11 cellular contexts compared by ENCODE assay signal in genomic region chr1:184191181-184191601, GRCh38.
DNase-seq lines count a peak whose midpoint lies in the region; ATAC-seq and TF ChIP-seq lines count a peak whose summit lies in the region.
"Had no signal": no experiment of that assay in that cellular context is flagged by ENCODE, and none has a peak within 500 bp of the region (broad histone marks: within the 10 kb centered on the region; RNA-seq: fewer than 3 reads in every experiment).

No MANE protein-coding gene starts in this region.

- 70 to 79% methylated on average over 11 of the region's 11 CpGs for WGBS in endodermal cell (ENCODE audit: insufficient coverage in 1 of 2, insufficient read length in 1 of 2), 2 experiments
- WGBS in mesenchymal stem cell = 22% methylated on average over 11 of the region's 11 CpGs

- H3K9me3 Mint-ChIP-seq in endodermal cell = no peaks in the 10 kb centered on the region
- H3K9me3 Mint-ChIP-seq: activated CD4-positive, alpha-beta memory T cell treated with anti-CD3 and anti-CD28 coated beads for 36 hours had no signal

- H4K8ac ChIP-seq in mesenchymal stem cell (ENCODE audit: low read length) = no peak overlapping the region

- no peak overlapping the region for H2BK120ac ChIP-seq in mesenchymal stem cell (ENCODE audit: low read depth, low read length)

- no peak overlapping the region for H2BK5ac ChIP-seq in mesenchymal stem cell (ENCODE audit: low read depth, low read length, poor library complexity, severe bottlenecking)

- no peak overlapping the region for H3K4me2 ChIP-seq in mesenchymal stem cell (ENCODE audit: low read length, poor library complexity, severe bottlenecking)
- H3K4me2 ChIP-seq: A549 had no signal

- H2AK5ac ChIP-seq in mesenchymal stem cell (ENCODE audit: low read length, severe bottlenecking) = no peak overlapping the region

- no peak overlapping the region for H3K14ac ChIP-seq in mesenchymal stem cell (ENCODE audit: low read length in 2 of 2)

- no peak overlapping the region for H3K23ac ChIP-seq in mesenchymal stem cell (ENCODE audit: low read length in 2 of 2)

- H3K27ac ChIP-seq in endodermal cell (ENCODE audit: low read depth, low read length) (no peak overlapping the region), mesenchymal stem cell (ENCODE audit: low read length, poor library complexity, severe bottlenecking) (no peak overlapping the region), uterus (no peak overlapping the region)
- H3K27ac ChIP-seq: A549 had no signal

- no peaks in the 10 kb centered on the region for H3K4me1 ChIP-seq in endodermal cell (ENCODE audit: control insufficient read depth, insufficient read depth, low read length)
- no peaks in the 10 kb centered on the region for H3K4me1 ChIP-seq in mesenchymal stem cell (ENCODE audit: control insufficient read depth, insufficient read depth, low read depth, low read length)
- no peaks in the 10 kb centered on the region for H3K4me1 ChIP-seq in uterus
- H3K4me1 ChIP-seq: A549 had no signal

- no peaks in the 10 kb centered on the region for H3K36me3 Mint-ChIP-seq in endodermal cell (ENCODE audit: low read depth)
- H3K36me3 Mint-ChIP-seq: activated CD4-positive, alpha-beta memory T cell treated with anti-CD3 and anti-CD28 coated beads for 36 hours had no signal

- no peak overlapping the region for H3K9ac ChIP-seq in endodermal cell (ENCODE audit: extremely low read depth, low read length, poor library complexity, severe bottlenecking)
- peak overlapping the region; percentile 60 for H3K9ac ChIP-seq in mesenchymal stem cell (ENCODE audit: low read length)

- DNase-seq in NCI-H82 (lab: John Stamatoyannopoulos, UW) = peak; percentile 74
- DNase-seq in NCI-H82 treated with DMSO at 0.1 percent for 48 hours (lab: John Stamatoyannopoulos, UW; ENCODE audit: unreplicated experiment) = no peak
- DNase-seq in endodermal cell = peak; percentile 88
- peak; percentile 98 for DNase-seq in mesenchymal stem cell
- DNase-seq in uterus = peak; percentile 47 to 78
- no peak for DNase-seq in activated CD4-positive, alpha-beta T cell treated with anti-CD3 and anti-CD28 coated beads for 4 hours
- DNase-seq in NCI-H524 treated with DMSO at 0.1 percent for 48 hours (lab: John Stamatoyannopoulos, UW) = no peak
- DNase-seq: activated CD4-positive, alpha-beta memory T cell treated with anti-CD3 and anti-CD28 coated beads for 36 hours; NCI-H1092 had no signal

- no peak overlapping the region for H2AFZ ChIP-seq in mesenchymal stem cell (ENCODE audit: low read depth, low read length)

- no peak overlapping the region for H4K91ac ChIP-seq in mesenchymal stem cell (ENCODE audit: low read length)

- H3K9me3 ChIP-seq in endodermal cell (ENCODE audit: control insufficient read depth, low read length) (peaks cover 13% of the 10 kb centered on the region), mesenchymal stem cell (ENCODE audit: control insufficient read depth, low read length) (no peaks in the 10 kb centered on the region), uterus (no peaks in the 10 kb centered on the region)
- H3K9me3 ChIP-seq: A549 had no signal

- H3K27ac Mint-ChIP-seq in endodermal cell = peak overlapping the region; percentile 41
- H3K27ac Mint-ChIP-seq: activated CD4-positive, alpha-beta memory T cell treated with anti-CD3 and anti-CD28 coated beads for 36 hours had no signal

- no peak overlapping the region for H2BK15ac ChIP-seq in mesenchymal stem cell (ENCODE audit: low read depth, poor library complexity, severe bottlenecking)

- H3K27me3 Mint-ChIP-seq in endodermal cell (ENCODE audit: insufficient read depth) = peaks cover 85% of the 10 kb centered on the region

- ATAC-seq in HG03108 (IDR thresholded peaks at IDR 0.05; ENCODE audit: unreplicated experiment) = no peak
- ATAC-seq: A549 had no signal

- H3K27me3 ChIP-seq in endodermal cell (ENCODE audit: control insufficient read depth, insufficient read depth, low read length, poor library complexity, severe bottlenecking) (peaks cover 78% of the 10 kb centered on the region), mesenchymal stem cell (ENCODE audit: control insufficient read depth in 1 of 2, insufficient read depth in 1 of 2, low read length in 2 of 2) (no peaks in the 10 kb centered on the region), uterus (no peaks in the 10 kb centered on the region)

- H2BK12ac ChIP-seq in mesenchymal stem cell (ENCODE audit: low read length in 2 of 2) = peak overlapping the region in 1 of 2 experiments; percentile 26

- no peak for TF ChIP-seq CTCF in endodermal cell (conservative IDR thresholded peaks at IDR 0.05)
- no peak for TF ChIP-seq CTCF in uterus (IDR thresholded peaks at IDR 0.05)

- H3K4me1 Mint-ChIP-seq in endodermal cell = peaks cover 17% of the 10 kb centered on the region

- TF ChIP-seq POLR2A in uterus (IDR thresholded peaks at IDR 0.05) = no peak

- H3K4me3 Mint-ChIP-seq in endodermal cell = no peak overlapping the region
- H3K4me3 Mint-ChIP-seq: activated CD4-positive, alpha-beta memory T cell treated with anti-CD3 and anti-CD28 coated beads for 36 hours had no signal

- H3K4me3 ChIP-seq in endodermal cell (ENCODE audit: low read length) (no peak overlapping the region), mesenchymal stem cell (ENCODE audit: insufficient read depth in 1 of 2, low read depth in 1 of 2, low read length in 2 of 2) (peak overlapping the region in 1 of 2 experiments; percentile 43), uterus (no peak overlapping the region)
- H3K4me3 ChIP-seq: A549 had no signal

- no peaks in the 10 kb centered on the region for H3K79me1 ChIP-seq in mesenchymal stem cell (replicated peaks; ENCODE audit: low read length, poor library complexity, severe bottlenecking)

- peak overlapping the region in 1 of 2 experiments; percentile 69 for H3K4ac ChIP-seq in mesenchymal stem cell (ENCODE audit: low read depth in 1 of 2, low read length in 2 of 2)

- H3K18ac ChIP-seq in mesenchymal stem cell (ENCODE audit: low read depth in 1 of 2, low read length in 2 of 2) = peak overlapping the region in 1 of 2 experiments; percentile 63

- intact Hi-C loops in uterus (cut with DNase I; ENCODE audit: low total_unique reads) = no loop called here

- H3K36me3 ChIP-seq in endodermal cell (ENCODE audit: control insufficient read depth, insufficient read depth, low read length) (no peaks in the 10 kb centered on the region), mesenchymal stem cell (ENCODE audit: control insufficient read depth in 1 of 2, insufficient read depth in 2 of 2, low read depth in 1 of 2, low read length in 2 of 2) (no peaks in the 10 kb centered on the region), uterus (no peaks in the 10 kb centered on the region)

Comparison
In these comparisons a context has a peak if more than half of its experiments do, and no peak if none do; other contexts are left out.
1. DNase-seq: peak in NCI-H82 (single experiment), endodermal cell (single experiment), mesenchymal stem cell (single experiment) and uterus (2 of 2); none in NCI-H82 treated with DMSO at 0.1 percent for 48 hours (single experiment), activated CD4-positive, alpha-beta T cell treated with anti-CD3 and anti-CD28 coated beads for 4 hours (0 of 2) and NCI-H524 treated with DMSO at 0.1 percent for 48 hours (single experiment).